In genomic region chr9:19286634-19287188, GRCh38 we compare ENCODE assay signal across 13 cellular contexts. TPM values are rescaled to one million over a fixed set of nuclear protein-coding genes. Genes with fewer than 3 reads are reported as not detected.
A peak's percentile ranks its signal among the peaks of the same experiment; 100 is the strongest.
DNase-seq lines count a peak whose midpoint lies in the region; TF ChIP-seq lines count a peak whose summit lies in the region.
"Had no signal": no experiment of that assay in that cellular context is flagged by ENCODE, and none has a peak within 500 bp of the region (broad histone marks: within the 10 kb centered on the region; RNA-seq: fewer than 3 reads in every experiment).

No MANE protein-coding gene starts in this region.

- peaks cover 18% of the 10 kb centered on the region for H4K20me1 ChIP-seq in osteoblast (ENCODE audit: insufficient read depth, low read length)

- peaks cover 43% of the 10 kb centered on the region for H3K79me2 ChIP-seq in osteoblast (ENCODE audit: insufficient read depth, low read length)

- peaks cover 14% of the 10 kb centered on the region for H3K36me3 ChIP-seq in osteoblast (ENCODE audit: insufficient read depth, low read length)

- H3K4me3 ChIP-seq in choroid plexus epithelial cell (ENCODE audit: low read depth, low read length), result no peak overlapping the region
- H3K4me3 ChIP-seq in osteoblast (ENCODE audit: insufficient read depth, low read length), result no peak overlapping the region
- H3K4me3 ChIP-seq: body of pancreas had no signal

- TF ChIP-seq CTCF in choroid plexus epithelial cell (conservative IDR thresholded peaks at IDR 0.05; ENCODE audit: low read depth, low read length), result no peak
- no peak for TF ChIP-seq CTCF in osteoblast (IDR thresholded peaks at IDR 0.05; ENCODE audit: extremely low read depth, low read depth, low read length)

- no peaks in the 10 kb centered on the region for H3K27me3 ChIP-seq in osteoblast (ENCODE audit: insufficient read depth, low read length)
- H3K27me3 ChIP-seq: body of pancreas had no signal

- no peaks in the 10 kb centered on the region for H3K9me3 ChIP-seq in osteoblast (ENCODE audit: low read depth, low read length)
- H3K9me3 ChIP-seq: body of pancreas had no signal

- DNase-seq in HEK293T (ENCODE audit: extremely low spot score) (peak; percentile 28), NCI-H226 (peak; percentile 1), choroid plexus epithelial cell (ENCODE audit: low read depth) (peak; percentile 32), lung microvascular endothelial cell (ENCODE audit: low read depth in 2 of 2) (peak; percentile 26 to 31), amygdala (lab: John Stamatoyannopoulos, UW) (no peak), activated gamma-delta T cell (lab: John Stamatoyannopoulos, UW) (no peak), osteoblast (ENCODE audit: insufficient read length, low spot score, missing footprints) (no peak), NCI-H774 (lab: John Stamatoyannopoulos, UW) (no peak)
- DNase-seq: head of caudate nucleus, naive B cell, trophoblast cell had no signal

- CTCF ChIA-PET in HEK293T (lab: Yijun Ruan, JAX), result no interaction called here

- POLR2A ChIA-PET in HEK293T (lab: Yijun Ruan, JAX), result no interaction called here

- no peak overlapping the region for H3K4me2 ChIP-seq in osteoblast (ENCODE audit: insufficient read depth, low read length)

- H3K4me1 ChIP-seq in osteoblast (ENCODE audit: insufficient read depth, low read length), result peaks cover 5% of the 10 kb centered on the region

- H3K27ac ChIP-seq in osteoblast (ENCODE audit: low read depth, low read length), result no peak overlapping the region
- H3K27ac ChIP-seq: body of pancreas, C4-2B had no signal

- no peak overlapping the region for H2AFZ ChIP-seq in osteoblast (ENCODE audit: low read length)

TF ChIP-seq in HEK293T, 16 proteins besides CTCF, POLR2A, EP300 and RAD21:
- no peak for TF ChIP-seq TARDBP (IDR thresholded peaks at IDR 0.05)
- no peak for TF ChIP-seq PKNOX1 (IDR thresholded peaks at IDR 0.05)
- TF ChIP-seq LEF1 (IDR thresholded peaks at IDR 0.05; ENCODE audit: borderline replicate concordance), result no peak
- no peak for TF ChIP-seq SUZ12 (IDR thresholded peaks at IDR 0.05)
- no peak for TF ChIP-seq FOXA1 (IDR thresholded peaks at IDR 0.05)
- no peak for TF ChIP-seq CTBP1 (IDR thresholded peaks at IDR 0.05; ENCODE audit: borderline replicate concordance)
- TF ChIP-seq L3MBTL2 (conservative IDR thresholded peaks at IDR 0.05), result no peak
- no peak for TF ChIP-seq ZNF384 (IDR thresholded peaks at IDR 0.05)
- no peak for TF ChIP-seq ARNT (IDR thresholded peaks at IDR 0.05)
- TF ChIP-seq FOXM1 (IDR thresholded peaks at IDR 0.05; ENCODE audit: borderline replicate concordance), result no peak
- TF ChIP-seq NFRKB (IDR thresholded peaks at IDR 0.05), result no peak; the same call in 1 of the 2 replicates
- TF ChIP-seq BHLHE40 (IDR thresholded peaks at IDR 0.05; ENCODE audit: borderline replicate concordance), result no peak
- no peak for TF ChIP-seq HDGF (IDR thresholded peaks at IDR 0.05; ENCODE audit: borderline replicate concordance)
- no peak for TF ChIP-seq SP1 (IDR thresholded peaks at IDR 0.05)
- no peak for TF ChIP-seq FOXK2 (IDR thresholded peaks at IDR 0.05)
- TF ChIP-seq ELF4 (IDR thresholded peaks at IDR 0.05), result no peak

RNA-seq across cellular contexts. Expression of gene DENND4C, which starts 56.2 kb away (rescaled TPM):
- total RNA-seq in lung microvascular endothelial cell (71.3 and 76.8 TPM in 2 replicates), osteoblast (65.1 and 83.7 TPM in 2 replicates)

Comparison
In these comparisons a context has a peak if more than half of its experiments do, and no peak if none do; other contexts are left out.
1. DNase-seq: peak in HEK293T (single experiment), NCI-H226 (single experiment), choroid plexus epithelial cell (single experiment) and lung microvascular endothelial cell (2 of 2); none in amygdala (0 of 56), activated gamma-delta T cell (single experiment), osteoblast (single experiment) and NCI-H774 (single experiment).